Comparison of ENCODE assay signal across 9 cellular contexts in the genomic region with DNA sequence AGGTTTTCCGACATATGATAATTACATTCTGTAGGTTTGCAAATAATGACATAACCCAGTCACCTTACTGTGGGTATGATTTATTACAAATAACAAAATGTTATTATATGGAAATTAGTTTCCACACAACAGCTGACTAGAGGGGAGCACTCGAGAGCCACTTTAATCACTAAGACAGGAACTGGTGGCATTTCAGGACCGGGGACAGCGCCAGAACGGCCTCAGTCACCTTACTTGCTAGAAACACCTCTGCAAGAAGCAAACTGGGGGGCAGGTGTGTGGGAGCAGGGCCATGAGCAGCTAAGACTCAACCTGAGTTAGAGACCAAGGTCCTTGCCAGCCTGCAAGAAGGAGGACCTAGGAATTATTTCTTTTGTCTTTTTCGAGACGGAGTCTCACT.
DNase-seq lines count a peak whose midpoint lies in the region; ATAC-seq and TF ChIP-seq lines count a peak whose summit lies in the region.
"Had no signal": no experiment of that assay in that cellular context is flagged by ENCODE, and none has a peak within 500 bp of the region (broad histone marks: within the 10 kb centered on the region; RNA-seq: fewer than 3 reads in every experiment).

No MANE protein-coding gene starts in this region.

- H3K4me1 ChIP-seq in GM23338 (ENCODE audit: insufficient read depth) (peaks cover 15% of the 10 kb centered on the region), sigmoid colon (no peaks in the 10 kb centered on the region)

- H3F3A ChIP-seq in GM23338 (replicated peaks; ENCODE audit: low read depth): no peaks in the 10 kb centered on the region

- no peaks in the 10 kb centered on the region for H3K79me2 ChIP-seq in GM23338 (replicated peaks; ENCODE audit: insufficient read depth)

- no peaks in the 10 kb centered on the region for H3K9me3 ChIP-seq in sigmoid colon

- H3K27ac ChIP-seq in GM23338 (ENCODE audit: low read depth) (no peak overlapping the region), sigmoid colon (no peak overlapping the region), caudate nucleus (ENCODE audit: low read depth, low read length) (no peak overlapping the region)

- no peaks in the 10 kb centered on the region for H3K9me2 ChIP-seq in GM23338 (ENCODE audit: insufficient read depth)

- H3K27me3 ChIP-seq in GM23338 (ENCODE audit: insufficient read depth) (no peaks in the 10 kb centered on the region), sigmoid colon (no peaks in the 10 kb centered on the region)

- H2AFZ ChIP-seq in GM23338: no peak overlapping the region

- no peak overlapping the region for H3K4me3 Mint-ChIP-seq in GM23338
- H3K4me3 Mint-ChIP-seq: dendritic cell treated with granulocyte-macrophage colony-stimulating factor and Interleukin-4, amounts not matched to agents 40 ng/mL and 50 ng/mL, for 4 days had no signal

- 0 out of 2 replicates have a peak, but pooled peaks cover 2% of the 10 kb centered on the region for H4K20me1 ChIP-seq in GM23338 (replicated peaks; ENCODE audit: insufficient read depth)

- no peaks in the 10 kb centered on the region for H3K36me3 Mint-ChIP-seq in GM23338 (ENCODE audit: low read depth)

- H3K9me3 Mint-ChIP-seq in GM23338: no peaks in the 10 kb centered on the region
- H3K9me3 Mint-ChIP-seq: dendritic cell treated with granulocyte-macrophage colony-stimulating factor and Interleukin-4, amounts not matched to agents 40 ng/mL and 50 ng/mL, for 4 days had no signal

- no peaks in the 10 kb centered on the region for H3K36me3 ChIP-seq in GM23338 (ENCODE audit: insufficient read depth)
- no peaks in the 10 kb centered on the region for H3K36me3 ChIP-seq in sigmoid colon

- no peak overlapping the region for H3K4me2 ChIP-seq in GM23338

- peak; percentile 85 for DNase-seq in GM23338 (ENCODE audit: low spot score)
- DNase-seq in RPMI7951 (ENCODE audit: low read depth): peak; percentile 33
- peak; percentile 8 for DNase-seq in central memory CD4-positive, alpha-beta T cell
- peak; percentile 26 for DNase-seq in sigmoid colon
- no peak for DNase-seq in caudate nucleus (lab: John Stamatoyannopoulos, UW)
- no peak for DNase-seq in NCI-H2196 treated with DMSO at 0.1 percent for 48 hours (lab: John Stamatoyannopoulos, UW; ENCODE audit: unreplicated experiment)
- no peak for DNase-seq in NCI-H2227 (lab: John Stamatoyannopoulos, UW; ENCODE audit: unreplicated experiment)

- no peak overlapping the region for H3K27ac Mint-ChIP-seq in GM23338
- H3K27ac Mint-ChIP-seq: dendritic cell treated with granulocyte-macrophage colony-stimulating factor and Interleukin-4, amounts not matched to agents 40 ng/mL and 50 ng/mL, for 4 days had no signal

- TF ChIP-seq CTCF in GM23338 (conservative IDR thresholded peaks at IDR 0.05; ENCODE audit: low read depth in 2 of 2) (no peak), sigmoid colon (IDR thresholded peaks at IDR 0.05) (no peak)

- peak; percentile 56 for ATAC-seq in GM23338
- no peak for ATAC-seq in HG03354 (IDR thresholded peaks at IDR 0.05; ENCODE audit: poor library complexity, severe bottlenecking, unreplicated experiment)

- no peak for TF ChIP-seq EP300 in sigmoid colon (IDR thresholded peaks at IDR 0.05)

- intact Hi-C loops in sigmoid colon (cut with DNase I): no loop called here

- TF ChIP-seq POLR2A in sigmoid colon (IDR thresholded peaks at IDR 0.05): no peak

- H3K4me3 ChIP-seq in GM23338 (no peak overlapping the region), sigmoid colon (no peak overlapping the region)

- WGBS in sigmoid colon, 2 donors: 48% methylated on average over 7 of the region's 7 CpGs

- peaks cover 26% of the 10 kb centered on the region for H3K4me1 Mint-ChIP-seq in GM23338

- peaks cover 13% of the 10 kb centered on the region for H3K27me3 Mint-ChIP-seq in GM23338 (ENCODE audit: insufficient read depth, low read depth, poor library complexity)

TF ChIP-seq in GM23338, 12 proteins besides CTCF, POLR2A, EP300 and RAD21:
- TF ChIP-seq, protein P1, sequence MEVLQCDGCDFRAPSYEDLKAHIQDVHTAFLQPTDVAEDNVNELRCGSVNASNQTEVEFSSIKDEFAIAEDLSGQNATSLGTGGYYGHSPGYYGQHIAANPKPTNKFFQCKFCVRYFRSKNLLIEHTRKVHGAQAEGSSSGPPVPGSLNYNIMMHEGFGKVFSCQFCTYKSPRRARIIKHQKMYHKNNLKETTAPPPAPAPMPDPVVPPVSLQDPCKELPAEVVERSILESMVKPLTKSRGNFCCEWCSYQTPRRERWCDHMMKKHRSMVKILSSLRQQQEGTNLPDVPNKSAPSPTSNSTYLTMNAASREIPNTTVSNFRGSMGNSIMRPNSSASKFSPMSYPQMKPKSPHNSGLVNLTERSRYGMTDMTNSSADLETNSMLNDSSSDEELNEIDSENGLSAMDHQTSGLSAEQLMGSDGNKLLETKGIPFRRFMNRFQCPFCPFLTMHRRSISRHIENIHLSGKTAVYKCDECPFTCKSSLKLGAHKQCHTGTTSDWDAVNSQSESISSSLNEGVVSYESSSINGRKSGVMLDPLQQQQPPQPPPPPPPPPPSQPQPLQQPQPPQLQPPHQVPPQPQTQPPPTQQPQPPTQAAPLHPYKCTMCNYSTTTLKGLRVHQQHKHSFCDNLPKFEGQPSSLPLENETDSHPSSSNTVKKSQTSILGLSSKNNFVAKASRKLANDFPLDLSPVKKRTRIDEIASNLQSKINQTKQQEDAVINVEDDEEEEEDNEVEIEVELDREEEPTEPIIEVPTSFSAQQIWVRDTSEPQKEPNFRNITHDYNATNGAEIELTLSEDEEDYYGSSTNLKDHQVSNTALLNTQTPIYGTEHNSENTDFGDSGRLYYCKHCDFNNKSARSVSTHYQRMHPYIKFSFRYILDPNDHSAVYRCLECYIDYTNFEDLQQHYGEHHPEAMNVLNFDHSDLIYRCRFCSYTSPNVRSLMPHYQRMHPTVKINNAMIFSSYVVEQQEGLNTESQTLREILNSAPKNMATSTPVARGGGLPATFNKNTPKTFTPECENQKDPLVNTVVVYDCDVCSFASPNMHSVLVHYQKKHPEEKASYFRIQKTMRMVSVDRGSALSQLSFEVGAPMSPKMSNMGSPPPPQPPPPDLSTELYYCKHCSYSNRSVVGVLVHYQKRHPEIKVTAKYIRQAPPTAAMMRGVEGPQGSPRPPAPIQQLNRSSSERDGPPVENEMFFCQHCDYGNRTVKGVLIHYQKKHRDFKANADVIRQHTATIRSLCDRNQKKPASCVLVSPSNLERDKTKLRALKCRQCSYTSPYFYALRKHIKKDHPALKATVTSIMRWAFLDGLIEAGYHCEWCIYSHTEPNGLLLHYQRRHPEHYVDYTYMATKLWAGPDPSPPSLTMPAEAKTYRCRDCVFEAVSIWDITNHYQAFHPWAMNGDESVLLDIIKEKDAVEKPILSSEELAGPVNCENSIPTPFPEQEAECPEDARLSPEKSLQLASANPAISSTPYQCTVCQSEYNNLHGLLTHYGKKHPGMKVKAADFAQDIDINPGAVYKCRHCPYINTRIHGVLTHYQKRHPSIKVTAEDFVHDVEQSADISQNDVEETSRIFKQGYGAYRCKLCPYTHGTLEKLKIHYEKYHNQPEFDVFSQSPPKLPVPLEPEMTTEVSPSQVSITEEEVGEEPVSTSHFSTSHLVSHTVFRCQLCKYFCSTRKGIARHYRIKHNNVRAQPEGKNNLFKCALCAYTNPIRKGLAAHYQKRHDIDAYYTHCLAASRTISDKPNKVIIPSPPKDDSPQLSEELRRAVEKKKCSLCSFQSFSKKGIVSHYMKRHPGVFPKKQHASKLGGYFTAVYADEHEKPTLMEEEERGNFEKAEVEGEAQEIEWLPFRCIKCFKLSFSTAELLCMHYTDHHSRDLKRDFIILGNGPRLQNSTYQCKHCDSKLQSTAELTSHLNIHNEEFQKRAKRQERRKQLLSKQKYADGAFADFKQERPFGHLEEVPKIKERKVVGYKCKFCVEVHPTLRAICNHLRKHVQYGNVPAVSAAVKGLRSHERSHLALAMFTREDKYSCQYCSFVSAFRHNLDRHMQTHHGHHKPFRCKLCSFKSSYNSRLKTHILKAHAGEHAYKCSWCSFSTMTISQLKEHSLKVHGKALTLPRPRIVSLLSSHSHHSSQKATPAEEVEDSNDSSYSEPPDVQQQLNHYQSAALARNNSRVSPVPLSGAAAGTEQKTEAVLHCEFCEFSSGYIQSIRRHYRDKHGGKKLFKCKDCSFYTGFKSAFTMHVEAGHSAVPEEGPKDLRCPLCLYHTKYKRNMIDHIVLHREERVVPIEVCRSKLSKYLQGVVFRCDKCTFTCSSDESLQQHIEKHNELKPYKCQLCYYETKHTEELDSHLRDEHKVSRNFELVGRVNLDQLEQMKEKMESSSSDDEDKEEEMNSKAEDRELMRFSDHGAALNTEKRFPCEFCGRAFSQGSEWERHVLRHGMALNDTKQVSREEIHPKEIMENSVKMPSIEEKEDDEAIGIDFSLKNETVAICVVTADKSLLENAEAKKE (CRISPR knock-in tag; IDR thresholded peaks at IDR 0.05): no peak
- no peak for TF ChIP-seq EZH2phosphoT487 (IDR thresholded peaks at IDR 0.05; ENCODE audit: unreplicated experiment)
- TF ChIP-seq, protein P2, sequence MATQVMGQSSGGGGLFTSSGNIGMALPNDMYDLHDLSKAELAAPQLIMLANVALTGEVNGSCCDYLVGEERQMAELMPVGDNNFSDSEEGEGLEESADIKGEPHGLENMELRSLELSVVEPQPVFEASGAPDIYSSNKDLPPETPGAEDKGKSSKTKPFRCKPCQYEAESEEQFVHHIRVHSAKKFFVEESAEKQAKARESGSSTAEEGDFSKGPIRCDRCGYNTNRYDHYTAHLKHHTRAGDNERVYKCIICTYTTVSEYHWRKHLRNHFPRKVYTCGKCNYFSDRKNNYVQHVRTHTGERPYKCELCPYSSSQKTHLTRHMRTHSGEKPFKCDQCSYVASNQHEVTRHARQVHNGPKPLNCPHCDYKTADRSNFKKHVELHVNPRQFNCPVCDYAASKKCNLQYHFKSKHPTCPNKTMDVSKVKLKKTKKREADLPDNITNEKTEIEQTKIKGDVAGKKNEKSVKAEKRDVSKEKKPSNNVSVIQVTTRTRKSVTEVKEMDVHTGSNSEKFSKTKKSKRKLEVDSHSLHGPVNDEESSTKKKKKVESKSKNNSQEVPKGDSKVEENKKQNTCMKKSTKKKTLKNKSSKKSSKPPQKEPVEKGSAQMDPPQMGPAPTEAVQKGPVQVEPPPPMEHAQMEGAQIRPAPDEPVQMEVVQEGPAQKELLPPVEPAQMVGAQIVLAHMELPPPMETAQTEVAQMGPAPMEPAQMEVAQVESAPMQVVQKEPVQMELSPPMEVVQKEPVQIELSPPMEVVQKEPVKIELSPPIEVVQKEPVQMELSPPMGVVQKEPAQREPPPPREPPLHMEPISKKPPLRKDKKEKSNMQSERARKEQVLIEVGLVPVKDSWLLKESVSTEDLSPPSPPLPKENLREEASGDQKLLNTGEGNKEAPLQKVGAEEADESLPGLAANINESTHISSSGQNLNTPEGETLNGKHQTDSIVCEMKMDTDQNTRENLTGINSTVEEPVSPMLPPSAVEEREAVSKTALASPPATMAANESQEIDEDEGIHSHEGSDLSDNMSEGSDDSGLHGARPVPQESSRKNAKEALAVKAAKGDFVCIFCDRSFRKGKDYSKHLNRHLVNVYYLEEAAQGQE (IDR thresholded peaks at IDR 0.05; ENCODE audit: unreplicated experiment): peak; percentile 87

Comparison
In these comparisons a context has a peak if more than half of its experiments do, and no peak if none do; other contexts are left out.
1. DNase-seq: peak in GM23338 (single experiment), RPMI7951 (single experiment), central memory CD4-positive, alpha-beta T cell (single experiment) and sigmoid colon (single experiment); none in caudate nucleus (0 of 61), NCI-H2196 treated with DMSO at 0.1 percent for 48 hours (single experiment) and NCI-H2227 (single experiment).